ENCODE assay signal across 22 cellular contexts in the genomic region with DNA sequence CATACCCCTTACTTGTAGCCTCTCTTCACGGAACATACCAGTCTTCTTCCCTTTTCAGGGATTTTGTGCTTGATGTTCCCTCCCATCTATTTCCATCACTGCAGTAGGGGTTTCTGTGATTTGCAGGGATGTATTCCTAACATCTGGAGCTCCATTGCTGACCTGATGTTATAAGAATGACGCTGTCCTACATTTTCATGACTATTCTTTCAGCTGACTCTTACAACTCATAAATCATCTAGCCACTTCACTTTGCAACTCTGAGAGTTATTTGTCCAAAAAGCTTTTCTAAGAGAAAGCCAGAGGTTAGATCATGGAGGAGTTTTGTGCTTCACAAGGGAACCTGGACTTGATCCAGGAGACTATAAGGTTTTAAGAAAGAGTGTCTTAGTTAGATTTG.
"Had no signal": no experiment of that assay in that cellular context is flagged by ENCODE, and none has a peak within 500 bp of the region (broad histone marks: within the 10 kb centered on the region; RNA-seq: fewer than 3 reads in every experiment).

No MANE protein-coding gene starts in this region.

- FAIRE-seq: islet of Langerhans had no signal

- DNase-seq: cortex of kidney; dorsolateral prefrontal cortex; effector CD8-positive, alpha-beta T cell; gastrocnemius medialis; heart right ventricle; hypothalamus; kidney glomerular epithelial cell; naive thymus-derived CD4-positive, alpha-beta T cell; nephron progenitor cell; psoas muscle; retina; right lobe of liver; stimulated activated CD4-positive, alpha-beta T cell treated with anti-CD3 and anti-CD28 coated beads, Interleukin-2, amount 100 ng/mL, for 24 hours; stimulated activated CD4-positive, alpha-beta T cell treated with anti-CD3 and anti-CD28 coated beads, Interleukin-4, amount 100 ng/mL, for 4 hours; stimulated activated naive B cell treated with anti-CD40 and anti-IgM and Interleukin-4, amounts not matched to agents 10 μg/mL and 1 μg/mL and 100 μg/mL, for 72 hours; stimulated activated naive CD8-positive, alpha-beta T cell treated with anti-CD3 and anti-CD28 coated beads, Interleukin-15, amount 100 ng/mL, for 72 hours; substantia nigra; transverse colon had no signal

- ATAC-seq: gastrocnemius medialis; heart right ventricle; naive thymus-derived CD4-positive, alpha-beta T cell; psoas muscle; right lobe of liver; stimulated activated naive B cell treated with anti-CD40 and anti-IgM and Interleukin-4, amounts not matched to agents 10 μg/mL and 1 μg/mL and 100 μg/mL, for 72 hours; stimulated activated naive CD8-positive, alpha-beta T cell treated with anti-CD3 and anti-CD28 coated beads, Interleukin-15, amount 100 ng/mL, for 72 hours had no signal

- H3K4me3 ChIP-seq: dorsolateral prefrontal cortex, esophagus muscularis mucosa, gastrocnemius medialis, heart right ventricle, psoas muscle, right lobe of liver, skin epidermis, thoracic aorta, transverse colon had no signal
